Comparison of ENCODE assay signal across 19 cellular contexts in the genomic region with DNA sequence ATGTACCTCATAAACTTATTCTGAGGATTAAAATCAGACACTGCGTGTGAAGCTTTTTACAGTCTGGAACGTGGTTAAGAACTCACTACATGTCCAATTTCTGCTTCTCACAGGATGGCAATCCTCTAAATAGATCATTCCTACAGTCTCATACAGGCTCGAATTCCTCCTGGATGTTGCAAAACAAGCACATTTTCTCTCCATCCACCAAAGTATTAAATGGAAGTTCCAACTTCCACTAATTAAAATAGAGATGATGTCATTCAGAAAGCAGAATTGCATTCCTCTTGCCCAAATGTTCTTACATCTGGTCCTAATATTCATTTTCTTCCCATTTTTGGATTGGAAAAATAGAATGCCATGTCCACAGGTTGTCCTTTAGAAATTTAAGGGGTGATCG.
A peak's percentile ranks its signal among the peaks of the same experiment; 100 is the strongest.
DNase-seq lines count a peak whose midpoint lies in the region; ATAC-seq lines count a peak whose summit lies in the region.
"Had no signal": no experiment of that assay in that cellular context is flagged by ENCODE, and none has a peak within 500 bp of the region (broad histone marks: within the 10 kb centered on the region; RNA-seq: fewer than 3 reads in every experiment).

No MANE protein-coding gene starts in this region.

- H3K4me3 ChIP-seq in skeletal muscle cell (ENCODE audit: low read depth, low read length), result no peak overlapping the region
- H3K4me3 ChIP-seq: cardiac muscle cell, lung, tibial artery had no signal

- DNase-seq in AG20443 (ENCODE audit: low spot score) (peak; percentile 78), RPMI7951 (ENCODE audit: low read depth) (peak; percentile 13), fibroblast of peridontal ligament (ENCODE audit: extremely low read depth) (peak; percentile 97), skeletal muscle cell (ENCODE audit: low read depth) (peak; percentile 45), DMS 273 (lab: John Stamatoyannopoulos, UW; ENCODE audit: unreplicated experiment) (no peak), superior temporal gyrus (ENCODE audit: extremely low spot score) (no peak)
- DNase-seq: activated CD8-positive, alpha-beta T cell treated with anti-CD3 and anti-CD28 coated beads, Interleukin-2, amount 10 ng/mL, durations not matched to agents 7 days and 5 days; activated effector memory CD4-positive, alpha-beta T cell treated with anti-CD3 and anti-CD28 coated beads, Interleukin-2, amount 50 U/mL, for 16 hours; BE2C; DND-41; Karpas-422; NCI-H2029; stimulated activated CD4-positive, alpha-beta T cell treated with anti-CD3 and anti-CD28 coated beads, Interleukin-12 subunit alpha, Interleukin-12 subunit beta, amount 100 ng/mL, for 4 hours; T-helper 9 cell; tibial artery had no signal

- ATAC-seq in GM19035 (IDR thresholded peaks at IDR 0.05; ENCODE audit: unreplicated experiment), result no peak
- no peak for ATAC-seq in GM18909 (IDR thresholded peaks at IDR 0.05; ENCODE audit: poor library complexity, unreplicated experiment)
- ATAC-seq: activated CD8-positive, alpha-beta T cell treated with anti-CD3 and anti-CD28 coated beads, Interleukin-2, amount 10 ng/mL, durations not matched to agents 7 days and 5 days had no signal

Comparison
In these comparisons a context has a peak if more than half of its experiments do, and no peak if none do; other contexts are left out.
1. DNase-seq: peak in AG20443 (single experiment), RPMI7951 (single experiment), fibroblast of peridontal ligament (single experiment) and skeletal muscle cell (single experiment); none in DMS 273 (single experiment) and superior temporal gyrus (single experiment).